Comparison of ENCODE assay signal across 8 cellular contexts in genomic region chr12:31238764-31239387, GRCh38.
DNase-seq lines count a peak whose midpoint lies in the region; ATAC-seq and TF ChIP-seq lines count a peak whose summit lies in the region.

No MANE protein-coding gene starts in this region.

- H3K27me3 ChIP-seq in Panc1 (ENCODE audit: control insufficient read depth, insufficient read depth, low read length) (peaks cover 29% of the 10 kb centered on the region), ovary (no peaks in the 10 kb centered on the region)

- H3K4me1 ChIP-seq in Panc1 (ENCODE audit: control insufficient read depth, insufficient read depth, low read length) (no peaks in the 10 kb centered on the region), ovary (ENCODE audit: insufficient read depth) (no peaks in the 10 kb centered on the region)

- peak overlapping the region; percentile 46 for H3K4me3 Mint-ChIP-seq in type B pancreatic cell

- peak; percentile 60 for DNase-seq in DMS79 treated with DMSO at 0.1 percent for 48 hours (lab: John Stamatoyannopoulos, UW)
- DNase-seq in HuH-7.5 (ENCODE audit: low spot score), result peak; percentile 61
- DNase-seq in Panc1 (ENCODE audit: low read depth, low spot score), result no peak
- DNase-seq in activated T-helper 1 cell treated with Interleukin-2 at 50 U/mL for 16 hours (ENCODE audit: low read depth), result peak; percentile 15
- DNase-seq in foreskin melanocyte, result peak; percentile 50
- DNase-seq in ovary, result peak; percentile 37 to 57 (median 48)
- DNase-seq in type B pancreatic cell (ENCODE audit: extremely low spot score, unreplicated experiment), result no peak

- BruUV-seq in Panc1 (replicated peaks; lab: Mats Ljungman, UMichigan), result no TSS peak

- intact Hi-C loops in Panc1 (cut with micrococcal nuclease; ENCODE audit: unreplicated experiment) (loop anchor here (2.0 to 5.0 kb wide), 2 partner anchors 122 to 388 kb away; no protein-coding TSS in a partner anchor), ovary (cut with DNase I) (no loop called here)

- H3K9me3 ChIP-seq in Panc1 (ENCODE audit: control insufficient read depth, insufficient read depth, low read depth, low read length), result no peaks in the 10 kb centered on the region
- H3K9me3 ChIP-seq in ovary, result no peaks in the 10 kb centered on the region

- peaks cover 43% of the 10 kb centered on the region for H3K27me3 Mint-ChIP-seq in type B pancreatic cell

- CTCF ChIA-PET in Panc1 (lab: Charles Lee), result interaction anchor here (0.7 kb wide), 1 partner anchor 11 kb away, joined by 10 read pairs; no protein-coding TSS in a partner anchor

- peaks cover 10% of the 10 kb centered on the region for H3K4me1 Mint-ChIP-seq in type B pancreatic cell (ENCODE audit: unreplicated experiment)

- H3K9me3 Mint-ChIP-seq in type B pancreatic cell, result no peaks in the 10 kb centered on the region

- no peak overlapping the region for H3K27ac ChIP-seq in Panc1 (ENCODE audit: low read length)
- H3K27ac ChIP-seq in ovary, result no peak overlapping the region

- 18 to 25% (median 19%) methylated on average over 11 of the region's 11 CpGs for WGBS in ovary, 3 donors

- no peak for TF ChIP-seq EP300 in ovary (IDR thresholded peaks at IDR 0.05)

- peak; percentile 84 for ATAC-seq in GM21515 (IDR thresholded peaks at IDR 0.05; ENCODE audit: unreplicated experiment)
- ATAC-seq in Panc1, result peak; percentile 90

- H3K36me3 ChIP-seq in Panc1 (ENCODE audit: control insufficient read depth, insufficient read depth, low read length) (no peaks in the 10 kb centered on the region), ovary (no peaks in the 10 kb centered on the region)

- in situ Hi-C loops in Panc1 (cut with HindIII; ENCODE audit: low pct_unique_long_range_greater_than_20kb, low sequenced_read_pairs), result no loop called here

- POLR2A ChIA-PET in Panc1 (lab: Charles Lee), result no interaction called here

- TF ChIP-seq CTCF in Panc1 (IDR thresholded peaks at IDR 0.05) (peak; percentile 95), ovary (IDR thresholded peaks at IDR 0.05) (peak; percentile 19 to 38 (median 29)), type B pancreatic cell (conservative IDR thresholded peaks at IDR 0.05) (peak; percentile 84)

- no peak overlapping the region for H3K4me3 ChIP-seq in Panc1 (ENCODE audit: low read depth in 2 of 2, low read length in 2 of 2)
- H3K4me3 ChIP-seq in ovary, result no peak overlapping the region

- H3K36me3 Mint-ChIP-seq in type B pancreatic cell, result no peaks in the 10 kb centered on the region

- no peak for TF ChIP-seq POLR2A in ovary (IDR thresholded peaks at IDR 0.05)

- peak overlapping the region; percentile 3 for H3K27ac Mint-ChIP-seq in type B pancreatic cell

Comparison
In these comparisons a context has a peak if more than half of its experiments do, and no peak if none do; other contexts are left out.
1. DNase-seq: peak in DMS79 treated with DMSO at 0.1 percent for 48 hours (single experiment), HuH-7.5 (single experiment), activated T-helper 1 cell treated with Interleukin-2 at 50 U/mL for 16 hours (single experiment), foreskin melanocyte (single experiment) and ovary (5 of 5); none in Panc1 (single experiment) and type B pancreatic cell (single experiment).
2. CTCF ChIP-seq: peak in every context shown above with its lines; median percentile 95 in Panc1; 84 in type B pancreatic cell; 29 in ovary.